10 cellular contexts compared by ENCODE assay signal in the genomic region with DNA sequence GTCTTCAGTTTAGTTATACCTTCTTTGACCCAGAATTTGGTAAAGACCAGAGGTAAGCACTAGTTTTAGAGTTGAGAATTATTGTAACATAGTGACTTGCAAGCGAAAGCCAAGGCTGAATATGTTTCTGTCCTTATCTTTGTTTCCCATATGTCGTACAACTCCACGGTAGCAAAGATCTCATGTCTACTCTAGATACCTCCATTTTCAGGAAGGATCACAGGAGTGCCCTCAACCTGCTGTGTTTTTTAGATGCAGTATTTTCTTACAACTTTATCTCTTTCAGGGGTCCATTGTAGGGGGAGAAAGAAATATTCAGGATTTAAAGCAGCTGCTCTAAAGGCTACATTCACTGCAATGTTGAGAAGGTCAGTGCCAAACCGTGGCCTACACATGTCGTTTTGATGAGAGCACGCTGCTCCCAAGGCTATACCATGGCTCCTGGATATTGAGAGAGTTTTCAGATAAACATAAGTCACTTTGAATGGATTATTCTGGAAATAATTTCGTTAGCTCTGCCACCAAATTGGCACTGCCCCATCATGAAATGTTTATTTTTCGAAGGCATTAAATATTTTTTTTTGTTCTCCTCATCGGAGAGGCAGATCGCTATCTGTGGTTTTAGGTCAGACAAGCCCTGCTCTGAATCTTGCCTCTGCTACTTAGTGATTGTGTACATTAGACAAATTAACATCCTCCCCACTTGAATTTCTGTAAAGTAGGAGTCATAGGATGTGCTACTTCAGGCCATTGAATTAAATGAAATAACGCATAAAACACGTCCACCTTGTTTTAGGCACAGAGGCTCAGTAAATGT. TPM values are rescaled to one million over a fixed set of nuclear protein-coding genes. Genes with fewer than 3 reads are reported as not detected.
DNase-seq lines count a peak whose midpoint lies in the region; ATAC-seq, FAIRE-seq and TF ChIP-seq lines count a peak whose summit lies in the region.
"Had no signal": no experiment of that assay in that cellular context is flagged by ENCODE, and none has a peak within 500 bp of the region (broad histone marks: within the 10 kb centered on the region; RNA-seq: fewer than 3 reads in every experiment).

No MANE protein-coding gene starts in this region.

- H3K36me3 ChIP-seq in gastroesophageal sphincter = no peaks in the 10 kb centered on the region
- H3K36me3 ChIP-seq: adrenal gland had no signal

- no peaks in the 10 kb centered on the region for H3K27me3 ChIP-seq in gastroesophageal sphincter
- H3K27me3 ChIP-seq: adrenal gland had no signal

- H3K27ac ChIP-seq in A549 (peak overlapping the region; percentile 13 to 100; a peak in 4 of 6 replicates), gastroesophageal sphincter (peak overlapping the region in 3 of 4 donors; percentile 99 to 100 (median 99))

- TF ChIP-seq CTCF in A549 (IDR thresholded peaks at IDR 0.05) = no peak
- TF ChIP-seq CTCF in gastroesophageal sphincter (IDR thresholded peaks at IDR 0.05) = no peak

- POLR2A ChIA-PET in A549 (lab: Yijun Ruan, JAX) = interaction anchor here (1.0 kb wide), 1 partner anchor 15 kb away, joined by 3 read pairs; no protein-coding TSS in a partner anchor

- no peak for FAIRE-seq in A549 (lab: Jason Lieb, UNC)

- peaks cover 35% of the 10 kb centered on the region for H3K36me3 Mint-ChIP-seq in T-helper 1 cell treated with Interleukin-12 subunit alpha and Interleukin-12 subunit beta and Interleukin-4 antibody, amounts not matched to agents 30 μg/mL and 1 μg/mL, for 36 hours (ENCODE audit: low read depth)

- DNase-seq in A549 (ENCODE audit: low read depth in 1 of 2, low spot score in 1 of 2) = no peak
- peak; percentile 24 for DNase-seq in EH (ENCODE audit: low read depth)
- no peak for DNase-seq in KG1 (lab: John Stamatoyannopoulos, UW)
- no peak for DNase-seq in left lobe of liver (ENCODE audit: low spot score)
- DNase-seq in 8988T = no peak
- DNase-seq: adrenal gland, islet precursor cell had no signal

- ATAC-seq in A549 (no peak), gastroesophageal sphincter (no peak), left lobe of liver (no peak), HG03097 (IDR thresholded peaks at IDR 0.05; ENCODE audit: low FRiP score, unreplicated experiment) (no peak)

- TF ChIP-seq POLR2A in A549 (IDR thresholded peaks at IDR 0.05; ENCODE audit: low read length) = no peak
- no peak for TF ChIP-seq POLR2A in gastroesophageal sphincter (IDR thresholded peaks at IDR 0.05)

- WGBS in A549 (ENCODE audit: missing lambda C conversion rate) = 88% methylated on average over 12 of the region's 12 CpGs
- 75 to 76% methylated on average over 12 of the region's 12 CpGs for WGBS in gastroesophageal sphincter (ENCODE audit: low coverage in 1 of 2), 2 donors

- peaks cover 2% of the 10 kb centered on the region; the same call in 1 of the 3 replicates for H3K9me3 ChIP-seq in A549
- no peaks in the 10 kb centered on the region for H3K9me3 ChIP-seq in gastroesophageal sphincter
- H3K9me3 ChIP-seq: adrenal gland had no signal

- no peaks in the 10 kb centered on the region for H3K9me3 Mint-ChIP-seq in T-helper 1 cell treated with Interleukin-12 subunit alpha and Interleukin-12 subunit beta and Interleukin-4 antibody, amounts not matched to agents 30 μg/mL and 1 μg/mL, for 36 hours

- peaks cover 41% of the 10 kb centered on the region for H3K4me1 ChIP-seq in A549
- peaks cover 6 to 41% (median 8%) of the 10 kb centered on the region in 3 donors for H3K4me1 ChIP-seq in gastroesophageal sphincter

- peak overlapping the region; percentile 96 for H3K27ac Mint-ChIP-seq in T-helper 1 cell treated with Interleukin-12 subunit alpha and Interleukin-12 subunit beta and Interleukin-4 antibody, amounts not matched to agents 30 μg/mL and 1 μg/mL, for 36 hours

- H3K4me2 ChIP-seq in A549 = peak overlapping the region; percentile 99

- peak overlapping the region; percentile 85 for H3K4me3 Mint-ChIP-seq in T-helper 1 cell treated with Interleukin-12 subunit alpha and Interleukin-12 subunit beta and Interleukin-4 antibody, amounts not matched to agents 30 μg/mL and 1 μg/mL, for 36 hours

- CTCF ChIA-PET in A549 (lab: Yijun Ruan, JAX) = interaction anchor here (1.2 kb wide), 1 partner anchor 35 kb away, joined by 4 read pairs; no protein-coding TSS in a partner anchor

- no peaks in the 10 kb centered on the region for H3K27me3 Mint-ChIP-seq in T-helper 1 cell treated with Interleukin-12 subunit alpha and Interleukin-12 subunit beta and Interleukin-4 antibody, amounts not matched to agents 30 μg/mL and 1 μg/mL, for 36 hours (ENCODE audit: low read depth)

- TF ChIP-seq RAD21 in A549 (conservative IDR thresholded peaks at IDR 0.05 in 1 of 2, IDR thresholded peaks at IDR 0.05 in 1 of 2) = no peak

- H3K4me3 ChIP-seq in A549 (no peak overlapping the region; the same call in 2 of the 3 replicates), gastroesophageal sphincter (no peak overlapping the region)
- H3K4me3 ChIP-seq: adrenal gland had no signal

- H3K4me1 Mint-ChIP-seq in T-helper 1 cell treated with Interleukin-12 subunit alpha and Interleukin-12 subunit beta and Interleukin-4 antibody, amounts not matched to agents 30 μg/mL and 1 μg/mL, for 36 hours (ENCODE audit: low read depth) = peaks cover 56% of the 10 kb centered on the region

- TF ChIP-seq EP300 in A549 (IDR thresholded peaks at IDR 0.05) = no peak
- no peak for TF ChIP-seq EP300 in gastroesophageal sphincter (IDR thresholded peaks at IDR 0.05)

TF ChIP-seq in A549, 52 proteins besides CTCF, POLR2A, EP300 and RAD21:
- TF ChIP-seq MYC (IDR thresholded peaks at IDR 0.05; ENCODE audit: borderline replicate concordance, low read length) (no peak), RNF2 (IDR thresholded peaks at IDR 0.05; ENCODE audit: borderline replicate concordance, low read depth) (no peak), BHLHE40 (IDR thresholded peaks at IDR 0.05; ENCODE audit: low read depth, low read length) (no peak), KDM1A (IDR thresholded peaks at IDR 0.05; ENCODE audit: low read depth) (no peak), KDM5A (IDR thresholded peaks at IDR 0.05) (no peak), ESRRA (IDR thresholded peaks at IDR 0.05; ENCODE audit: borderline replicate concordance, low read length) (no peak)
- TF ChIP-seq, protein P1, sequence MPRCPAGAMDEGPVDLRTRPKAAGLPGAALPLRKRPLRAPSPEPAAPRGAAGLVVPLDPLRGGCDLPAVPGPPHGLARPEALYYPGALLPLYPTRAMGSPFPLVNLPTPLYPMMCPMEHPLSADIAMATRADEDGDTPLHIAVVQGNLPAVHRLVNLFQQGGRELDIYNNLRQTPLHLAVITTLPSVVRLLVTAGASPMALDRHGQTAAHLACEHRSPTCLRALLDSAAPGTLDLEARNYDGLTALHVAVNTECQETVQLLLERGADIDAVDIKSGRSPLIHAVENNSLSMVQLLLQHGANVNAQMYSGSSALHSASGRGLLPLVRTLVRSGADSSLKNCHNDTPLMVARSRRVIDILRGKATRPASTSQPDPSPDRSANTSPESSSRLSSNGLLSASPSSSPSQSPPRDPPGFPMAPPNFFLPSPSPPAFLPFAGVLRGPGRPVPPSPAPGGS (IDR thresholded peaks at IDR 0.05) = no peak
- TF ChIP-seq, protein P2, sequence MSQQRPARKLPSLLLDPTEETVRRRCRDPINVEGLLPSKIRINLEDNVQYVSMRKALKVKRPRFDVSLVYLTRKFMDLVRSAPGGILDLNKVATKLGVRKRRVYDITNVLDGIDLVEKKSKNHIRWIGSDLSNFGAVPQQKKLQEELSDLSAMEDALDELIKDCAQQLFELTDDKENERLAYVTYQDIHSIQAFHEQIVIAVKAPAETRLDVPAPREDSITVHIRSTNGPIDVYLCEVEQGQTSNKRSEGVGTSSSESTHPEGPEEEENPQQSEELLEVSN (IDR thresholded peaks at IDR 0.05; ENCODE audit: borderline replicate concordance, low read depth) = no peak

RNA-seq across cellular contexts. Expression of a gene that starts 2.1 kb away (rescaled TPM):
- 46.9 and 50.6 TPM in 2 replicates for polyA plus RNA-seq in A549 (2011; rRNA removed)
- polyA plus RNA-seq in A549 (2012; cell fraction: cytosol; rRNA removed) = 4.9 and 6.1 TPM in 2 replicates
- polyA plus RNA-seq in A549 (2012; cell fraction: nucleus; rRNA removed) = 5.1 and 6.0 TPM in 2 replicates
- polyA plus RNA-seq in A549 (2017; fragmentation: RNase III; extraction: RNeasy Plus Mini Kit Qiagen cat#74134 plus additional on column Dnase treatment) = 8.3 to 8.6 TPM (median 8.6 TPM) in 3 replicates
- 60.9 and 78.3 TPM in 2 replicates for polyA minus RNA-seq in A549 (2011; rRNA and poly(A)+ RNA removed)
- 10 to 100 TPM; 22.2 to 35.2 (median 24.7) TPM for total RNA-seq in gastroesophageal sphincter
- 21.3 TPM for total RNA-seq in left lobe of liver

RNA-seq across cellular contexts. Expression of a gene that starts 38.4 kb away (rescaled TPM):
- polyA plus RNA-seq in A549 (2011; rRNA removed) = 10.4 and 12.9 TPM in 2 replicates
- 13.4 and 20.3 TPM in 2 replicates for polyA plus RNA-seq in A549 (2012; cell fraction: cytosol; rRNA removed)
- polyA plus RNA-seq in A549 (2012; cell fraction: nucleus; rRNA removed) = 15.9 and 22.7 TPM in 2 replicates
- 13.1 to 15.6 TPM (median 13.9 TPM) in 3 replicates for polyA plus RNA-seq in A549 (2017; fragmentation: RNase III; extraction: RNeasy Plus Mini Kit Qiagen cat#74134 plus additional on column Dnase treatment)
- polyA minus RNA-seq in A549 (2011; rRNA and poly(A)+ RNA removed) = 22.6 and 23.6 TPM in 2 replicates
- 10 to 100 TPM; 17.4 to 39.0 (median 25.3) TPM for total RNA-seq in gastroesophageal sphincter
- 25.3 TPM for total RNA-seq in left lobe of liver
